Comparison of ENCODE assay signal across 8 cellular contexts in genomic region chr5:7834982-7835381, GRCh38. TPM values are rescaled to one million over a fixed set of nuclear protein-coding genes. Genes with fewer than 3 reads are reported as not detected.
"Had no signal": no experiment of that assay in that cellular context is flagged by ENCODE, and none has a peak within 500 bp of the region (broad histone marks: within the 10 kb centered on the region; RNA-seq: fewer than 3 reads in every experiment).

No MANE protein-coding gene starts in this region.

- ATAC-seq: GM23338 had no signal

- H3K4me2 ChIP-seq: GM23338, KMS-11 had no signal

- H3K9me3 Mint-ChIP-seq: GM23338, H9 had no signal

- FAIRE-seq: H1, H54 had no signal

- H3K4me3 Mint-ChIP-seq: GM23338, H9 had no signal

- DNase-seq: H9, HCEC 1CT, KBM-7 had no signal

- H3K27ac ChIP-seq: KMS-11 had no signal

- H3K4me1 Mint-ChIP-seq: GM23338, H9 had no signal

- H2AFZ ChIP-seq: GM23338 had no signal

- H3K27ac Mint-ChIP-seq: GM23338, H9 had no signal

- H3K4me3 ChIP-seq: GM23338 had no signal

- H3K9ac ChIP-seq: KMS-11 had no signal

RNA-seq across cellular contexts. Expression of gene CFAP90, which starts 16.0 kb away (rescaled TPM):
- total RNA-seq: HT-29 had no signal
